In the genomic region with DNA sequence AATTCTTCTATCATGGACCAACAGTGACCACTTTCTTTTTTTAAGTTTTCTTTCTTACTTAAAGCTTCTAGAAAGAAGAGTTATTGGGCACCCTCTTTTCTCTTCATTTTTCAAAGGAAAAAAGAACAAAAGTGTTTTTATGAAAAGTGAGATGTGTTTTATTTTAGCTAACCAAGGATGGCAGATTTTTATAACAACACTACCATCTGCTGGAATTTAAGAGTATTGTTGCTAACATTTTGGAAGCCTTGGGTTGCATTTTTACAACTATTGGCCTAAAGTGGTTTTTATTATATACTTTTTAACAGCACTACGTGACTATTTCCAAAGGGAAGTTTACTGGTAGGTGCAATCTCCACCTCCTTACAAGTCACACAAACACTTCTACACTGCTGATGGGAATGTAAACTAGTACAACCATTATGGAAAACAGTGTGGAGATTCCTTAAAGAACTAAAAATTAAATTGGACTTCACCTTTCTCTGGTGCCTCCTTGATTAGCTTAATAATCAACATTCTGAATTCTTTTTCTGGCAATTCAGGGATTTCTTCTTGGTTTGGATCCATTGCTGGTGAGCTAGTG, we compare ENCODE assay signal across 13 cellular contexts.
DNase-seq lines count a peak whose midpoint lies in the region; ATAC-seq and TF ChIP-seq lines count a peak whose summit lies in the region.
"Had no signal": no experiment of that assay in that cellular context is flagged by ENCODE, and none has a peak within 500 bp of the region (broad histone marks: within the 10 kb centered on the region; RNA-seq: fewer than 3 reads in every experiment).

No MANE protein-coding gene starts in this region.

- ATAC-seq in body of pancreas = no peak
- ATAC-seq: T-cell had no signal

- no peaks in the 10 kb centered on the region for H3K36me3 ChIP-seq in body of pancreas (replicated peaks in 1 of 2; ENCODE audit: insufficient read depth in 1 of 2, low read depth in 2 of 2)

- TF ChIP-seq CTCF in body of pancreas (IDR thresholded peaks at IDR 0.05) (peak in 4 of 7 experiments; percentile 43 to 49 (median 46)), neural crest cell (conservative IDR thresholded peaks at IDR 0.05) (peak; percentile 61)

- no peak overlapping the region for H3K4me3 Mint-ChIP-seq in neural crest cell
- H3K4me3 Mint-ChIP-seq in T-helper 2 cell treated with Interferon-gamma antibody and Interleukin-4, amounts not matched to agents 5 μg/mL and 100 μg/mL, for 36 hours = no peak overlapping the region
- H3K4me3 Mint-ChIP-seq: nephron, T-cell had no signal

- H3K36me3 Mint-ChIP-seq in neural crest cell (ENCODE audit: low read depth) = peaks cover 20% of the 10 kb centered on the region
- H3K36me3 Mint-ChIP-seq in T-helper 2 cell treated with Interferon-gamma antibody and Interleukin-4, amounts not matched to agents 5 μg/mL and 100 μg/mL, for 36 hours (ENCODE audit: low read depth) = no peaks in the 10 kb centered on the region
- H3K36me3 Mint-ChIP-seq: T-cell had no signal

- intact Hi-C loops in body of pancreas (cut with DNase I) = no loop called here

- H3K27ac Mint-ChIP-seq in neural crest cell (ENCODE audit: unreplicated experiment) = no peak overlapping the region
- H3K27ac Mint-ChIP-seq in T-helper 2 cell treated with Interferon-gamma antibody and Interleukin-4, amounts not matched to agents 5 μg/mL and 100 μg/mL, for 36 hours = no peak overlapping the region
- H3K27ac Mint-ChIP-seq: nephron, T-cell had no signal

- H3K9me3 ChIP-seq in body of pancreas = no peaks in the 10 kb centered on the region

- H3K4me1 Mint-ChIP-seq in neural crest cell = peaks cover 13% of the 10 kb centered on the region
- no peaks in the 10 kb centered on the region for H3K4me1 Mint-ChIP-seq in T-helper 2 cell treated with Interferon-gamma antibody and Interleukin-4, amounts not matched to agents 5 μg/mL and 100 μg/mL, for 36 hours (ENCODE audit: low read depth)
- H3K4me1 Mint-ChIP-seq: nephron, T-cell had no signal

- 82% methylated on average over 1 of the region's 1 CpG for WGBS in body of pancreas, 2 donors

- H3K27ac ChIP-seq in body of pancreas = no peak overlapping the region

- DNase-seq in EH (ENCODE audit: low read depth) (peak; percentile 23), HT1080 (ENCODE audit: low read depth) (peak; percentile 37), body of pancreas (no peak), neural crest cell (ENCODE audit: low read depth, low spot score) (no peak), NCI-H2081 (lab: John Stamatoyannopoulos, UW) (no peak), retina (no peak), NCI-H1436 (lab: John Stamatoyannopoulos, UW) (no peak)
- no peak for DNase-seq in T-helper 2 cell treated with Interferon-gamma antibody and Interleukin-4, amounts not matched to agents 5 μg/mL and 100 μg/mL, for 36 hours (ENCODE audit: low spot score)
- DNase-seq: activated naive CD4-positive, alpha-beta T cell; foreskin melanocyte; MV-4-11; T-cell had no signal

- no peaks in the 10 kb centered on the region for H3K4me1 ChIP-seq in body of pancreas

- TF ChIP-seq POLR2A in body of pancreas (IDR thresholded peaks at IDR 0.05) = no peak

- peaks cover 16% of the 10 kb centered on the region for H3K9me3 Mint-ChIP-seq in neural crest cell
- H3K9me3 Mint-ChIP-seq in T-helper 2 cell treated with Interferon-gamma antibody and Interleukin-4, amounts not matched to agents 5 μg/mL and 100 μg/mL, for 36 hours = peaks cover 5% of the 10 kb centered on the region

- no peaks in the 10 kb centered on the region for H3K27me3 ChIP-seq in body of pancreas

- no peak overlapping the region for H3K4me3 ChIP-seq in body of pancreas

- H3K27me3 Mint-ChIP-seq in neural crest cell (ENCODE audit: low read depth) = no peaks in the 10 kb centered on the region
- no peaks in the 10 kb centered on the region for H3K27me3 Mint-ChIP-seq in T-helper 2 cell treated with Interferon-gamma antibody and Interleukin-4, amounts not matched to agents 5 μg/mL and 100 μg/mL, for 36 hours (ENCODE audit: low read depth)
- H3K27me3 Mint-ChIP-seq: T-cell had no signal

Comparison
In these comparisons a context has a peak if more than half of its experiments do, and no peak if none do; other contexts are left out.
1. DNase-seq: peak in EH (single experiment) and HT1080 (single experiment); none in body of pancreas (0 of 4), neural crest cell (single experiment), T-helper 2 cell treated with Interferon-gamma antibody and Interleukin-4, amounts not matched to agents 5 μg/mL and 100 μg/mL, for 36 hours (single experiment), NCI-H2081 (0 of 2), retina (single experiment) and NCI-H1436 (single experiment).